ENCODE assay signal across 21 cellular contexts in the genomic region with DNA sequence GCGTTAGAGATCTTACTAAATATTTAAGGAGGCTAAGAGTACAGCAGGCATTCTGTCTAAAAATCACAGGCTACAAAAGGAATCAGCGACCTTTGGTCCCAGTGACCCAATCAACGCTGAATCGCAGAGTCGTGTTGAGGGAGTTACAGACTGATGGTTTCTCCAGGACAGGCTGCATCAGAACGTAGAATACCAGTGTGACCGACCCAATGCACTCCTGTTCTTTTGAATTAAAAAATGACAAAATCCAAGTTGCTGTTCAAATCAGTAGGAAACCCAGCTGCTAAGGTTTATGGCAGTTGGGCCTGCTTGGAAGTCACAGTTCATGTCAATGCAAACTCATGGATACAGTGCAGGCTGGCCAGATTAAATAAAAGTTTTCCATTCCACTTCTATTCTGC.
DNase-seq lines count a peak whose midpoint lies in the region; ATAC-seq, FAIRE-seq and TF ChIP-seq lines count a peak whose summit lies in the region.
"Had no signal": no experiment of that assay in that cellular context is flagged by ENCODE, and none has a peak within 500 bp of the region (broad histone marks: within the 10 kb centered on the region; RNA-seq: fewer than 3 reads in every experiment).

No MANE protein-coding gene starts in this region.

- TF ChIP-seq RAD21 in HepG2 (CRISPR knock-in tag; IDR thresholded peaks at IDR 0.05) = no peak

- peak overlapping the region; percentile 14; the same call in 1 of the 2 replicates for H3K9ac ChIP-seq in HepG2 (ENCODE audit: insufficient read depth, low read depth, low read length)
- H3K9ac ChIP-seq in smooth muscle cell (ENCODE audit: low read depth) = no peak overlapping the region

- no peak for TF ChIP-seq POLR2A in HepG2 (IDR thresholded peaks at IDR 0.05; ENCODE audit: insufficient read depth in 1 of 2, low read depth in 2 of 2, low read length in 2 of 2)

- H3K36me3 Mint-ChIP-seq in natural killer cell treated with Interleukin-12 subunit alpha and Interleukin-12 subunit beta and Interleukin-15 and Interleukin-18, amount 100 ng/mL, for 72 hours = peaks cover 9% of the 10 kb centered on the region
- H3K36me3 Mint-ChIP-seq in natural killer cell (no peaks in the 10 kb centered on the region), nephron progenitor cell (ENCODE audit: low read depth) (no peaks in the 10 kb centered on the region)
- H3K36me3 Mint-ChIP-seq: CD4-positive, alpha-beta memory T cell; IgD-negative memory B cell had no signal

- H3K4me2 ChIP-seq in HepG2 (ENCODE audit: low read depth, low read length) = peak overlapping the region; percentile 37
- no peak overlapping the region for H3K4me2 ChIP-seq in smooth muscle cell

- H3K4me3 Mint-ChIP-seq in natural killer cell treated with Interleukin-12 subunit alpha and Interleukin-12 subunit beta and Interleukin-15 and Interleukin-18, amount 100 ng/mL, for 72 hours = no peak overlapping the region
- H3K4me3 Mint-ChIP-seq in natural killer cell = no peak overlapping the region
- no peak overlapping the region for H3K4me3 Mint-ChIP-seq in nephron progenitor cell
- H3K4me3 Mint-ChIP-seq: CD4-positive, alpha-beta memory T cell; HFFc6 had no signal

- intact Hi-C loops in natural killer cell (cut with micrococcal nuclease) = no loop called here
- intact Hi-C loops in HepG2 (cut with micrococcal nuclease; ENCODE audit: unreplicated experiment) = no loop called here

- H3K4me1 ChIP-seq in HepG2 (ENCODE audit: insufficient read depth, low read length) (peaks cover 100% of the 10 kb centered on the region), smooth muscle cell (ENCODE audit: low read depth) (peaks cover 3% of the 10 kb centered on the region)
- H3K4me1 ChIP-seq: BE2C, HAP-1 had no signal

- no peak overlapping the region for H2AFZ ChIP-seq in HepG2 (ENCODE audit: low read length)
- no peak overlapping the region for H2AFZ ChIP-seq in smooth muscle cell (ENCODE audit: low read depth)

- H3K36me3 ChIP-seq in HepG2 (replicated peaks in 1 of 2; ENCODE audit: control insufficient read depth in 1 of 2, insufficient read depth in 2 of 2, low read length in 2 of 2) (no peaks in the 10 kb centered on the region), smooth muscle cell (ENCODE audit: low read depth) (no peaks in the 10 kb centered on the region)
- H3K36me3 ChIP-seq: BE2C, HAP-1 had no signal

- H3K27me3 ChIP-seq in HepG2 (ENCODE audit: control insufficient read depth in 1 of 2, insufficient read depth in 2 of 2, low read length in 2 of 2) = no peaks in the 10 kb centered on the region
- H3K27me3 ChIP-seq in smooth muscle cell (ENCODE audit: low read depth) = no peaks in the 10 kb centered on the region
- H3K27me3 ChIP-seq: BE2C had no signal

- CTCF ChIA-PET in HepG2 (lab: Yijun Ruan, JAX; ENCODE audit: low intra/inter-chr PET ratio, low total read pairs) = no interaction called here

- BruUV-seq in HepG2 (replicated peaks; lab: Mats Ljungman, UMichigan) = no TSS peak

- H3K4me3 ChIP-seq in HepG2 (replicated peaks in 1 of 3; ENCODE audit: insufficient read depth in 1 of 3, low read depth in 2 of 3, low read length in 3 of 3) (no peak overlapping the region; a peak in 1 of 6 replicates), smooth muscle cell (no peak overlapping the region)
- H3K4me3 ChIP-seq: HAP-1 had no signal

- DNase-seq in natural killer cell treated with Interleukin-12 subunit alpha and Interleukin-12 subunit beta and Interleukin-15 and Interleukin-18, amount 100 ng/mL, for 72 hours (ENCODE audit: low spot score) = peak; percentile 28
- DNase-seq in natural killer cell (no peak), HepG2 (ENCODE audit: low spot score) (peak; percentile 71), nephron progenitor cell (no peak), smooth muscle cell (lab: John Stamatoyannopoulos, UW; ENCODE audit: unreplicated experiment) (no peak), HT-29 (ENCODE audit: low spot score) (no peak), NCI-H2029 treated with DMSO at 0.1 percent for 48 hours (lab: John Stamatoyannopoulos, UW) (no peak)
- DNase-seq: 8988T; BE2C; CD4-positive, alpha-beta memory T cell; DMS153; DND-41; GDM1; HFFc6 had no signal

- H3K27ac Mint-ChIP-seq in natural killer cell treated with Interleukin-12 subunit alpha and Interleukin-12 subunit beta and Interleukin-15 and Interleukin-18, amount 100 ng/mL, for 72 hours = no peak overlapping the region
- H3K27ac Mint-ChIP-seq in natural killer cell (no peak overlapping the region), nephron progenitor cell (peak overlapping the region; percentile 46)
- H3K27ac Mint-ChIP-seq: HFFc6, IgD-negative memory B cell had no signal

- TF ChIP-seq CTCF in natural killer cell (IDR thresholded peaks at IDR 0.05) = no peak
- no peak for TF ChIP-seq CTCF in HepG2 (CRISPR knock-in tag; IDR thresholded peaks at IDR 0.05)
- TF ChIP-seq CTCF in nephron progenitor cell (IDR thresholded peaks at IDR 0.05) = no peak
- no peak for TF ChIP-seq CTCF in smooth muscle cell (IDR thresholded peaks at IDR 0.05; ENCODE audit: borderline replicate concordance, insufficient read depth, poor library complexity, severe bottlenecking)

- WGBS in HepG2 (ENCODE audit: low lambda C conversion rate) = 11% methylated on average over 7 of the region's 7 CpGs
- WGBS in smooth muscle cell (ENCODE audit: low lambda C conversion rate) = 94% methylated on average over 7 of the region's 7 CpGs

- peaks cover 0 to 2% of the 10 kb centered on the region in 2 donors for H3K4me1 Mint-ChIP-seq in natural killer cell treated with Interleukin-12 subunit alpha and Interleukin-12 subunit beta and Interleukin-15 and Interleukin-18, amount 100 ng/mL, for 72 hours (ENCODE audit: low read depth in 2 of 2)
- H3K4me1 Mint-ChIP-seq in natural killer cell (no peaks in the 10 kb centered on the region), nephron progenitor cell (peaks cover 65% of the 10 kb centered on the region)
- H3K4me1 Mint-ChIP-seq: IgD-negative memory B cell had no signal

- H3K27me3 Mint-ChIP-seq in natural killer cell treated with Interleukin-12 subunit alpha and Interleukin-12 subunit beta and Interleukin-15 and Interleukin-18, amount 100 ng/mL, for 72 hours = peaks cover 11 to 13% of the 10 kb centered on the region in 2 donors
- H3K27me3 Mint-ChIP-seq in natural killer cell (ENCODE audit: low read depth in 2 of 2) (peaks cover 2 to 8% of the 10 kb centered on the region in 2 donors), nephron progenitor cell (ENCODE audit: low read depth, poor library complexity) (peaks cover 6% of the 10 kb centered on the region)

- H3K27ac ChIP-seq in HepG2 (ENCODE audit: extremely low read length, insufficient read depth, low read length) (peak overlapping the region; percentile 40), smooth muscle cell (ENCODE audit: low read depth) (peak overlapping the region; percentile 48)
- H3K27ac ChIP-seq: C4-2B had no signal

- H3K79me2 ChIP-seq in HepG2 (ENCODE audit: insufficient read depth, low read length) (no peaks in the 10 kb centered on the region), smooth muscle cell (ENCODE audit: low read depth) (no peaks in the 10 kb centered on the region)

- in situ Hi-C loops in HepG2 (cut with HindIII; ENCODE audit: extremely low pct_ligation_motif_present, low pct_unique_long_range_greater_than_20kb) = no loop called here

- peaks cover 11% of the 10 kb centered on the region for H3K9me3 Mint-ChIP-seq in natural killer cell treated with Interleukin-12 subunit alpha and Interleukin-12 subunit beta and Interleukin-15 and Interleukin-18, amount 100 ng/mL, for 72 hours
- H3K9me3 Mint-ChIP-seq in natural killer cell (peaks cover 3 to 8% of the 10 kb centered on the region in 2 donors), nephron progenitor cell (peaks cover 12% of the 10 kb centered on the region)

- H3F3A ChIP-seq in smooth muscle cell (ENCODE audit: low read depth) = peaks cover 33% of the 10 kb centered on the region

- POLR2A ChIA-PET in HepG2 (lab: Yijun Ruan, JAX) = no interaction called here

- ATAC-seq in natural killer cell treated with Interleukin-12 subunit alpha and Interleukin-12 subunit beta and Interleukin-15 and Interleukin-18, amount 100 ng/mL, for 72 hours = no peak
- no peak for ATAC-seq in natural killer cell
- no peak for ATAC-seq in HepG2
- ATAC-seq in GM18858 (IDR thresholded peaks at IDR 0.05; ENCODE audit: unreplicated experiment) = no peak

- H3K9me3 ChIP-seq in HepG2 (ENCODE audit: low read length) (no peaks in the 10 kb centered on the region), smooth muscle cell (replicated peaks; ENCODE audit: low read depth) (no peaks in the 10 kb centered on the region)
- H3K9me3 ChIP-seq: HAP-1 had no signal

- TF ChIP-seq EP300 in HepG2 (IDR thresholded peaks at IDR 0.05; ENCODE audit: low read depth in 2 of 2, low read length in 2 of 2) (peak in 1 of 2 experiments; percentile 32; a peak in 1 of 4 replicates), HepG2 (CRISPR knock-in tag; IDR thresholded peaks at IDR 0.05; ENCODE audit: borderline replicate concordance) (no peak)

- H4K20me1 ChIP-seq in HepG2 (ENCODE audit: insufficient read depth, low read length) = no peaks in the 10 kb centered on the region
- H4K20me1 ChIP-seq in smooth muscle cell (ENCODE audit: low read depth) = no peaks in the 10 kb centered on the region

- FAIRE-seq in HepG2 (lab: Jason Lieb, UNC) = peak; percentile 52
- FAIRE-seq: D721Med, GM12892, H1 had no signal

TF ChIP-seq in HepG2, 621 proteins besides CTCF, POLR2A, EP300 and RAD21 (continues in another document):
- TF ChIP-seq ZNF709 (CRISPR knock-in tag; IDR thresholded peaks at IDR 0.05) = no peak
- TF ChIP-seq, protein P1, sequence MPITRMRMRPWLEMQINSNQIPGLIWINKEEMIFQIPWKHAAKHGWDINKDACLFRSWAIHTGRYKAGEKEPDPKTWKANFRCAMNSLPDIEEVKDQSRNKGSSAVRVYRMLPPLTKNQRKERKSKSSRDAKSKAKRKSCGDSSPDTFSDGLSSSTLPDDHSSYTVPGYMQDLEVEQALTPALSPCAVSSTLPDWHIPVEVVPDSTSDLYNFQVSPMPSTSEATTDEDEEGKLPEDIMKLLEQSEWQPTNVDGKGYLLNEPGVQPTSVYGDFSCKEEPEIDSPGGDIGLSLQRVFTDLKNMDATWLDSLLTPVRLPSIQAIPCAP (CRISPR knock-in tag; IDR thresholded peaks at IDR 0.05; ENCODE audit: low read depth) = 0 out of 2 replicates have a peak, but pooled peaks have one; percentile 44
- TF ChIP-seq ZMAT3 (CRISPR knock-in tag; conservative IDR thresholded peaks at IDR 0.05) = 0 out of 2 replicates have a peak, but pooled peaks have one; percentile 6
- peak; percentile 51 for TF ChIP-seq SAP130 (CRISPR knock-in tag; IDR thresholded peaks at IDR 0.05; ENCODE audit: low read depth)
- TF ChIP-seq, protein P2, sequence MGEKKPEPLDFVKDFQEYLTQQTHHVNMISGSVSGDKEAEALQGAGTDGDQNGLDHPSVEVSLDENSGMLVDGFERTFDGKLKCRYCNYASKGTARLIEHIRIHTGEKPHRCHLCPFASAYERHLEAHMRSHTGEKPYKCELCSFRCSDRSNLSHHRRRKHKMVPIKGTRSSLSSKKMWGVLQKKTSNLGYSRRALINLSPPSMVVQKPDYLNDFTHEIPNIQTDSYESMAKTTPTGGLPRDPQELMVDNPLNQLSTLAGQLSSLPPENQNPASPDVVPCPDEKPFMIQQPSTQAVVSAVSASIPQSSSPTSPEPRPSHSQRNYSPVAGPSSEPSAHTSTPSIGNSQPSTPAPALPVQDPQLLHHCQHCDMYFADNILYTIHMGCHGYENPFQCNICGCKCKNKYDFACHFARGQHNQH (CRISPR knock-in tag; IDR thresholded peaks at IDR 0.05) = peak; percentile 32; the same call in 1 of the 2 replicates

Comparison
In these comparisons a context has a peak if more than half of its experiments do, and no peak if none do; other contexts are left out.
1. DNase-seq: peak in natural killer cell treated with Interleukin-12 subunit alpha and Interleukin-12 subunit beta and Interleukin-15 and Interleukin-18, amount 100 ng/mL, for 72 hours (single experiment) and HepG2 (single experiment); none in natural killer cell (single experiment), nephron progenitor cell (single experiment), smooth muscle cell (single experiment), HT-29 (single experiment) and NCI-H2029 treated with DMSO at 0.1 percent for 48 hours (single experiment).